In the genomic region with DNA sequence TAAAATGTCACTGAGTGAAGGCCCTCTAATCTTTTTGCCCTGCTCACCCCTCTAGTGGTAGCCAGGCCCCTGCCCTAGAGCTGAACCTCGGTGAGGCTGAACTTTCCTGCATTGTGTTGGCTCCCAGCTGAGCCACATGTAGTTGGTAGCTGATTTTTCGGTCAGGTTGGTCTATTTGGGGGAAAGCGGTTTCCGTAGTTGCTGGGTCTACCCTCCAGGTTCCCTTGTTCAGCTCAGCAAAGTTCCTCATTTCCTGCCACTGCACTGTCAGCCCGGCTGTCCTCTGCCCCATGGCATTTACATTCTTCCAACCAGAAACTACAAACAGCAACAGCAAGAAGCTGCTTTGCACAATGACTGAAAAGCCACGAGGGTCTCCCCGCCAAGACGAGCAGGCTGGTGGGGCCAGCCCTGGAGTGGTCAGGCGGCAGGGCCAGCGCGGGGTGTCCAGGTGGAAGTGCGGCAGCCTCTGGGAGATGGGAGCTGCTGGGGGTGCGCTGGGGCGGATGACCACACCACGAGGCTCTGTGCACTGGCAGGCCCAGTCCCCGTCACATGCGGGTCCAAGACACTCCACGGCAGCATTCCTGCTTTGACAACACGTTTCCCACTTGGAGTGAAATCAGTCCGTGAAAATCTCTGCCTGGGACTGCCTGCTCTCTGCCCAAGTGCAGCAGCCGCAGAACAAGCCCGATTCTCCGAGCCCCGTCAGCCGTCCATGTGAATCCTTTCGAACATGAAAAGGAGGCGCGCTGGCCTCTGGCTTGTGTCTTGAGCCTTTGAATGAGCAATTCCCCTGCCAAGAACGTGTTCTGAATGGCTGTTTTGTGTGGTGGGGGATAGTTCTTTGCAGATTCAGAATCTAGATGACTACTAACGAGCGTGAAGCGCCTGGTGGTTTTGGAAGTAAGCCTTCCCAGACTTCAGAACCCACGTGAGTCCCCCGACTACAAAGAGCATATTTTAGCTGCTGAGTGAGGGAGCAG, we compare ENCODE assay signal across 17 cellular contexts.
DNase-seq lines count a peak whose midpoint lies in the region; ATAC-seq and TF ChIP-seq lines count a peak whose summit lies in the region.
"Had no signal": no experiment of that assay in that cellular context is flagged by ENCODE, and none has a peak within 500 bp of the region (broad histone marks: within the 10 kb centered on the region; RNA-seq: fewer than 3 reads in every experiment).

No MANE protein-coding gene starts in this region.

- no peak overlapping the region for H2AFZ ChIP-seq in Karpas-422 (ENCODE audit: low read length)

- H3K27me3 Mint-ChIP-seq in WTC11 (ENCODE audit: low read depth) (no peaks in the 10 kb centered on the region; the same call in 1 of the 2 replicates), glutamatergic neuron (ENCODE audit: unreplicated experiment) (no peaks in the 10 kb centered on the region)

- H3K23ac ChIP-seq in mesendoderm (ENCODE audit: low read length): no peak overlapping the region

- ATAC-seq in WTC11: no peak
- ATAC-seq: left cardiac atrium had no signal

- H3K4me1 Mint-ChIP-seq in WTC11: no peaks in the 10 kb centered on the region
- H3K4me1 Mint-ChIP-seq in glutamatergic neuron (ENCODE audit: low read depth, unreplicated experiment): no peaks in the 10 kb centered on the region
- H3K4me1 Mint-ChIP-seq: central memory CD8-positive, alpha-beta T cell had no signal

- H3K4ac ChIP-seq in mesendoderm (ENCODE audit: low read depth, low read length): no peak overlapping the region

- H3K9me3 Mint-ChIP-seq in WTC11 (peaks cover 10% of the 10 kb centered on the region; the same call in 1 of the 2 replicates), glutamatergic neuron (ENCODE audit: unreplicated experiment) (no peaks in the 10 kb centered on the region)
- H3K9me3 Mint-ChIP-seq: central memory CD8-positive, alpha-beta T cell had no signal

- H3K9me2 ChIP-seq in Karpas-422 (replicated peaks; ENCODE audit: insufficient read depth, low read length): no peaks in the 10 kb centered on the region

- H3K27ac Mint-ChIP-seq in WTC11: peak overlapping the region; percentile 32; the same call in 1 of the 2 replicates
- H3K27ac Mint-ChIP-seq in glutamatergic neuron (ENCODE audit: unreplicated experiment): no peak overlapping the region

- H2AK5ac ChIP-seq in mesendoderm (ENCODE audit: low read length): no peak overlapping the region

- no peak overlapping the region for H2BK5ac ChIP-seq in mesendoderm (ENCODE audit: low read length)

- H3K36me3 ChIP-seq in Karpas-422 (ENCODE audit: insufficient read depth, low read length) (no peaks in the 10 kb centered on the region), mesendoderm (ENCODE audit: control insufficient read depth, insufficient read depth, low read length) (no peaks in the 10 kb centered on the region)
- H3K36me3 ChIP-seq: Peyer's patch had no signal

- intact Hi-C loops in head of caudate nucleus (cut with DNase I): no loop called here

- no peaks in the 10 kb centered on the region for H3K9me3 ChIP-seq in Karpas-422 (ENCODE audit: low read length)
- H3K9me3 ChIP-seq: Peyer's patch had no signal

- H2BK120ac ChIP-seq in mesendoderm (ENCODE audit: low read depth, low read length): no peak overlapping the region

- H3K4me3 ChIP-seq in Karpas-422 (ENCODE audit: low read length) (no peak overlapping the region), mesendoderm (ENCODE audit: low read length) (no peak overlapping the region)
- H3K4me3 ChIP-seq: Peyer's patch had no signal

- H3K4me2 ChIP-seq in Karpas-422 (ENCODE audit: low read depth, low read length, poor library complexity, severe bottlenecking) (no peak overlapping the region), mesendoderm (ENCODE audit: low read length) (no peak overlapping the region)

- H3K27me3 ChIP-seq in Karpas-422 (ENCODE audit: low read length) (no peaks in the 10 kb centered on the region), mesendoderm (ENCODE audit: insufficient read depth, low read length, poor library complexity) (no peaks in the 10 kb centered on the region)
- H3K27me3 ChIP-seq: Peyer's patch had no signal

- peak; percentile 11 for DNase-seq in D341Med (ENCODE audit: low spot score)
- DNase-seq in WTC11 (ENCODE audit: low spot score): no peak
- peak in 36 of 42 donors; percentile 11 to 73 (median 42) for DNase-seq in head of caudate nucleus
- DNase-seq in retina: peak; percentile 31
- DNase-seq in NCI-H2107 (lab: John Stamatoyannopoulos, UW): no peak
- DNase-seq in Karpas-422: no peak
- no peak for DNase-seq in mesendoderm
- no peak for DNase-seq in glutamatergic neuron
- DNase-seq: activated CD4-positive, CD25-positive, alpha-beta regulatory T cell treated with anti-CD3 and anti-CD28 coated beads, Interleukin-2, amount 50 U/mL, for 72 hours; activated naive CD4-positive, alpha-beta T cell treated with anti-CD3 and anti-CD28 coated beads, Interleukin-2, amount 50 U/mL, for 16 hours; KG1; left cardiac atrium; NCI-H1694 treated with DMSO at 0.1 percent for 48 hours; NCI-H526 treated with DMSO at 0.1 percent for 48 hours; Peyer's patch; stimulated activated CD4-positive, alpha-beta T cell treated with anti-CD3 and anti-CD28 coated beads, Interleukin-1b, Interleukin-23, amount 100 ng/mL, for 48 hours had no signal

- no peak overlapping the region for H2BK15ac ChIP-seq in mesendoderm (replicated peaks; ENCODE audit: low read depth)

- no peak overlapping the region for H3K9ac ChIP-seq in Karpas-422 (ENCODE audit: low read length)
- H3K9ac ChIP-seq in mesendoderm (ENCODE audit: low read length): no peak overlapping the region

- POLR2A ChIA-PET in WTC11 (lab: Charles Lee): no interaction called here

- no peaks in the 10 kb centered on the region for H4K20me1 ChIP-seq in Karpas-422 (ENCODE audit: insufficient read depth, low read depth, low read length)

- no peaks in the 10 kb centered on the region for H3K36me3 Mint-ChIP-seq in WTC11
- H3K36me3 Mint-ChIP-seq in glutamatergic neuron (ENCODE audit: unreplicated experiment): no peaks in the 10 kb centered on the region

- H3K4me1 ChIP-seq in Karpas-422 (ENCODE audit: low read length) (no peaks in the 10 kb centered on the region), mesendoderm (ENCODE audit: control insufficient read depth, low read depth, low read length) (no peaks in the 10 kb centered on the region)
- H3K4me1 ChIP-seq: Peyer's patch had no signal

- H4K8ac ChIP-seq in mesendoderm (ENCODE audit: low read depth, low read length): no peak overlapping the region

- no peaks in the 10 kb centered on the region for H3K79me1 ChIP-seq in mesendoderm (ENCODE audit: low read length)

- H3K4me3 Mint-ChIP-seq in WTC11: no peak overlapping the region
- H3K4me3 Mint-ChIP-seq in glutamatergic neuron (ENCODE audit: unreplicated experiment): no peak overlapping the region
- H3K4me3 Mint-ChIP-seq: central memory CD8-positive, alpha-beta T cell had no signal

- H3K27ac ChIP-seq in Karpas-422 (ENCODE audit: low read length) (no peak overlapping the region), mesendoderm (ENCODE audit: low read depth, low read length) (no peak overlapping the region)
- H3K27ac ChIP-seq: Peyer's patch had no signal

- no peak overlapping the region for H3K18ac ChIP-seq in mesendoderm (ENCODE audit: low read length)

- TF ChIP-seq CTCF in WTC11 (IDR thresholded peaks at IDR 0.05) (no peak), glutamatergic neuron (IDR thresholded peaks at IDR 0.05; ENCODE audit: partially characterized antibody, unreplicated experiment) (no peak)

- H3K79me2 ChIP-seq in Karpas-422 (ENCODE audit: low read length): no peaks in the 10 kb centered on the region
- H3K79me2 ChIP-seq in mesendoderm (ENCODE audit: control insufficient read depth, insufficient read depth, low read length): no peaks in the 10 kb centered on the region

- CTCF ChIA-PET in WTC11 (lab: Charles Lee): interaction anchor here (0.8 to 1.4 kb wide), 4 partner anchors 9 to 289 kb away, joined by 3 to 5 read pairs (median 3); no protein-coding TSS in a partner anchor

- WGBS in mesendoderm (ENCODE audit: extremely low coverage, insufficient coverage, low lambda C conversion rate): no CpG with 5 or more reads among the region's 34 CpGs

- no peak overlapping the region for H3K56ac ChIP-seq in mesendoderm (ENCODE audit: low read length)

- H4K5ac ChIP-seq in mesendoderm (ENCODE audit: low read length): no peak overlapping the region

TF ChIP-seq in WTC11, 78 proteins besides CTCF, POLR2A, EP300 and RAD21 (continues in another document):
- no peak for TF ChIP-seq RORB (CRISPR knock-in tag; IDR thresholded peaks at IDR 0.05)
- TF ChIP-seq, protein P1, sequence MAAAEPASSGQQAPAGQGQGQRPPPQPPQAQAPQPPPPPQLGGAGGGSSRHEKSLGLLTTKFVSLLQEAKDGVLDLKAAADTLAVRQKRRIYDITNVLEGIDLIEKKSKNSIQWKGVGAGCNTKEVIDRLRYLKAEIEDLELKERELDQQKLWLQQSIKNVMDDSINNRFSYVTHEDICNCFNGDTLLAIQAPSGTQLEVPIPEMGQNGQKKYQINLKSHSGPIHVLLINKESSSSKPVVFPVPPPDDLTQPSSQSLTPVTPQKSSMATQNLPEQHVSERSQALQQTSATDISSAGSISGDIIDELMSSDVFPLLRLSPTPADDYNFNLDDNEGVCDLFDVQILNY (CRISPR knock-in tag; IDR thresholded peaks at IDR 0.05): no peak
- TF ChIP-seq, protein P2, sequence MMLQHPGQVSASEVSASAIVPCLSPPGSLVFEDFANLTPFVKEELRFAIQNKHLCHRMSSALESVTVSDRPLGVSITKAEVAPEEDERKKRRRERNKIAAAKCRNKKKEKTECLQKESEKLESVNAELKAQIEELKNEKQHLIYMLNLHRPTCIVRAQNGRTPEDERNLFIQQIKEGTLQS (CRISPR knock-in tag; conservative IDR thresholded peaks at IDR 0.05): no peak
- no peak for TF ChIP-seq CREM (CRISPR knock-in tag; IDR thresholded peaks at IDR 0.05)
- TF ChIP-seq, protein P3, sequence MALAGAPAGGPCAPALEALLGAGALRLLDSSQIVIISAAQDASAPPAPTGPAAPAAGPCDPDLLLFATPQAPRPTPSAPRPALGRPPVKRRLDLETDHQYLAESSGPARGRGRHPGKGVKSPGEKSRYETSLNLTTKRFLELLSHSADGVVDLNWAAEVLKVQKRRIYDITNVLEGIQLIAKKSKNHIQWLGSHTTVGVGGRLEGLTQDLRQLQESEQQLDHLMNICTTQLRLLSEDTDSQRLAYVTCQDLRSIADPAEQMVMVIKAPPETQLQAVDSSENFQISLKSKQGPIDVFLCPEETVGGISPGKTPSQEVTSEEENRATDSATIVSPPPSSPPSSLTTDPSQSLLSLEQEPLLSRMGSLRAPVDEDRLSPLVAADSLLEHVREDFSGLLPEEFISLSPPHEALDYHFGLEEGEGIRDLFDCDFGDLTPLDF (CRISPR knock-in tag; IDR thresholded peaks at IDR 0.05): no peak
- TF ChIP-seq ZNF232 (CRISPR knock-in tag; IDR thresholded peaks at IDR 0.05): no peak

Comparison
In these comparisons a context has a peak if more than half of its experiments do, and no peak if none do; other contexts are left out.
1. DNase-seq: peak in D341Med (single experiment), head of caudate nucleus (36 of 42) and retina (single experiment); none in WTC11 (single experiment), NCI-H2107 (single experiment), Karpas-422 (single experiment), mesendoderm (single experiment) and glutamatergic neuron (single experiment).